Comparison of ENCODE assay signal across 18 cellular contexts in the genomic region with DNA sequence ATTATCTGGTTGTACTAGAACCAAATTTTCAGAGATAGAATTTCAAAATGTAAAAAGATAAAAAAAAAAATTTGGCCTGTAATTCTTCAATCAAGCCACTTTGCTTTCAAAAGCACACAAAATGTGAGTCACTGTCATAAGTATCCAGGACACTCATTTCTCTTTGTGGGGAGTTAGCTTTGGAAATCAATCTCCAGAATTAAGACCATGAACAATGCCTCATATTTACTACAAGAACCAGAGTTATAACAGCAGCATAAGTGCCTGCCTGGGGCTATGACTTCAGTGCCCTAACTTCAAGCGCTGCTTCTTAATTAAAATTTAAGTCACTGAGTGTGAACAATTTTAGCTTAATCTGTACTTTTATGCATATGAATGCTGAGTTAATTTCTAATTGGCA.
"Had no signal": no experiment of that assay in that cellular context is flagged by ENCODE, and none has a peak within 500 bp of the region (broad histone marks: within the 10 kb centered on the region; RNA-seq: fewer than 3 reads in every experiment).

No MANE protein-coding gene starts in this region.

- H3K27ac ChIP-seq: epithelial cell of prostate, lower lobe of right lung, sigmoid colon, upper lobe of left lung had no signal

- H3K36me3 ChIP-seq: lower lobe of right lung, sigmoid colon, upper lobe of left lung had no signal

- DNase-seq: activated CD4-positive, alpha-beta memory T cell treated with anti-CD3 and anti-CD28 coated beads, Interleukin-2, amount 10 ng/mL, durations not matched to agents 7 days and 5 days; activated CD4-positive, alpha-beta T cell treated with anti-CD3 and anti-CD28 coated beads for 48 hours; activated effector memory CD4-positive, alpha-beta T cell treated with Interleukin-2 at 50 U/mL for 16 hours; activated naive CD4-positive, alpha-beta T cell treated with anti-CD3 and anti-CD28 coated beads for 36 hours; activated T-cell treated with anti-CD3 and anti-CD28 coated beads, Interleukin-2, amount 50 U/mL, for 72 hours; cerebellar nuclear complex; cortex of kidney; endodermal cell; kidney; lower lobe of right lung; mesendoderm; mucosa of descending colon; occipital lobe; sigmoid colon; stimulated activated CD4-positive, alpha-beta T cell treated with anti-CD3 and anti-CD28 coated beads, Interleukin-4, amount 100 ng/mL, for 1 hour; stimulated activated naive CD8-positive, alpha-beta T cell treated with anti-CD3 and anti-CD28 coated beads, Interleukin-15, Interleukin-2, amounts not matched to agents 100 U/mL and 50 U/mL, for 24 hours; upper lobe of left lung had no signal

- H3K27me3 ChIP-seq: sigmoid colon, upper lobe of left lung had no signal

- H3K4me1 ChIP-seq: lower lobe of right lung, sigmoid colon, upper lobe of left lung had no signal

- H3K9me3 ChIP-seq: lower lobe of right lung, mucosa of descending colon, sigmoid colon, upper lobe of left lung had no signal

- H3K4me3 ChIP-seq: lower lobe of right lung, mucosa of descending colon, sigmoid colon, upper lobe of left lung had no signal
